ENCODE assay signal across 7 cellular contexts in the genomic region with DNA sequence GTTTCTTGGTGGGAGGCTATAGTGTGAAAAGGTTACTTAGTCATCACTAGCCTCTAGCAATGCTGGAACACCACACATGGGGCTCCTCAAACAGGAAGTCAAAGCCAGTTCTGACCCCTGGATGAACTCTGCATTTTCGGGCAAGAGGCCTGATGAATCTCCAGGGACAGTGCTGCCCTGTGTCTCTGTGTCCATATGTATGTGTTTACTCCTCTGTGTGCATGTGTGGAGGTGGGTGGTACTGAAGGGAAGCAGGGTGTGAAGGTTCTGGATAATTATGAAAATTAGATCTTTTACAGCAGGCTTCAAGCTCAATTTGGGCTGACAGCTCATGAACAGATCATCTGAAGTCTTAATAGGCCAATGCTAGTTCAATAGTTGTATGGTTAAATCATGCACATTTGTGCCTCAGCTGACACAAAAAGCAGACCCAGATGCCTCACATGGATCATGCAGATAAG.
DNase-seq lines count a peak whose midpoint lies in the region; ATAC-seq, FAIRE-seq and TF ChIP-seq lines count a peak whose summit lies in the region.

No MANE protein-coding gene starts in this region.

- H3K27me3 ChIP-seq in HL-60 (ENCODE audit: insufficient read depth, poor library complexity, severe bottlenecking), result no peaks in the 10 kb centered on the region
- H3K27me3 ChIP-seq in hepatocyte, result no peaks in the 10 kb centered on the region
- no peaks in the 10 kb centered on the region for H3K27me3 ChIP-seq in Karpas-422 (ENCODE audit: low read length)

- no peak overlapping the region for H3K4me3 Mint-ChIP-seq in activated CD4-positive, alpha-beta memory T cell treated with anti-CD3 and anti-CD28 coated beads, Interleukin-2, amount 10 ng/mL, durations not matched to agents 7 days and 5 days

- H2AFZ ChIP-seq in hepatocyte, result no peak overlapping the region
- no peak overlapping the region for H2AFZ ChIP-seq in Karpas-422 (ENCODE audit: low read length)

- no peaks in the 10 kb centered on the region for H3K36me3 ChIP-seq in hepatocyte (replicated peaks; ENCODE audit: insufficient read depth, low read depth)
- H3K36me3 ChIP-seq in Karpas-422 (ENCODE audit: insufficient read depth, low read length), result no peaks in the 10 kb centered on the region

- H3K79me2 ChIP-seq in hepatocyte (no peaks in the 10 kb centered on the region), Karpas-422 (ENCODE audit: low read length) (no peaks in the 10 kb centered on the region)

- H3K9me2 ChIP-seq in hepatocyte (replicated peaks; ENCODE audit: insufficient read depth) (no peaks in the 10 kb centered on the region), Karpas-422 (replicated peaks; ENCODE audit: insufficient read depth, low read length) (no peaks in the 10 kb centered on the region)

- H3K4me1 ChIP-seq in hepatocyte (ENCODE audit: insufficient read depth) (peaks cover 44% of the 10 kb centered on the region), Karpas-422 (ENCODE audit: low read length) (peaks cover 6% of the 10 kb centered on the region)

- peaks cover 13% of the 10 kb centered on the region for H3K36me3 Mint-ChIP-seq in activated CD4-positive, alpha-beta memory T cell treated with anti-CD3 and anti-CD28 coated beads, Interleukin-2, amount 10 ng/mL, durations not matched to agents 7 days and 5 days (ENCODE audit: low read depth)

- H3K27ac Mint-ChIP-seq in activated CD4-positive, alpha-beta memory T cell treated with anti-CD3 and anti-CD28 coated beads, Interleukin-2, amount 10 ng/mL, durations not matched to agents 7 days and 5 days, result no peak overlapping the region

- no peak overlapping the region for H3K9ac ChIP-seq in Karpas-422 (ENCODE audit: low read length)

- H3K9me3 ChIP-seq in hepatocyte (ENCODE audit: low read depth) (no peaks in the 10 kb centered on the region), Karpas-422 (ENCODE audit: low read length) (no peaks in the 10 kb centered on the region)

- peak; percentile 27 for DNase-seq in GM12891 (ENCODE audit: insufficient read length, low spot score)
- DNase-seq in HL-60 (ENCODE audit: low read depth in 1 of 2, low spot score in 1 of 2), result peak; percentile 16 to 65
- DNase-seq in activated CD4-positive, alpha-beta memory T cell treated with anti-CD3 and anti-CD28 coated beads, Interleukin-2, amount 10 ng/mL, durations not matched to agents 7 days and 5 days, result peak; percentile 49
- DNase-seq in hepatocyte (ENCODE audit: low spot score), result peak; percentile 25
- DNase-seq in Karpas-422, result no peak
- no peak for DNase-seq in NCI-H510A (lab: John Stamatoyannopoulos, UW)

- CTCF ChIA-PET in activated CD4-positive, alpha-beta memory T cell treated with anti-CD3 and anti-CD28 coated beads, Interleukin-2, amount 10 ng/mL, durations not matched to agents 7 days and 5 days (lab: Charles Lee), result no interaction called here

- peaks cover 72% of the 10 kb centered on the region for H3K4me1 Mint-ChIP-seq in activated CD4-positive, alpha-beta memory T cell treated with anti-CD3 and anti-CD28 coated beads, Interleukin-2, amount 10 ng/mL, durations not matched to agents 7 days and 5 days

- TF ChIP-seq POLR2A in GM12891 (IDR thresholded peaks at IDR 0.05; ENCODE audit: low read depth, low read length), result no peak

- POLR2A ChIA-PET in activated CD4-positive, alpha-beta memory T cell treated with anti-CD3 and anti-CD28 coated beads, Interleukin-2, amount 10 ng/mL, durations not matched to agents 7 days and 5 days (lab: Charles Lee), result interaction anchor here (2.3 kb wide), 1 partner anchor 11 kb away, joined by 7 read pairs; no protein-coding TSS in a partner anchor

- FAIRE-seq in GM12891 (lab: Jason Lieb, UNC), result peak; percentile 76

- H3K27me3 Mint-ChIP-seq in activated CD4-positive, alpha-beta memory T cell treated with anti-CD3 and anti-CD28 coated beads, Interleukin-2, amount 10 ng/mL, durations not matched to agents 7 days and 5 days, result no peaks in the 10 kb centered on the region

- H3K4me2 ChIP-seq in hepatocyte, result no peak overlapping the region
- H3K4me2 ChIP-seq in Karpas-422 (ENCODE audit: low read depth, low read length, poor library complexity, severe bottlenecking), result no peak overlapping the region

- TF ChIP-seq CTCF in HL-60 (IDR thresholded peaks at IDR 0.05; ENCODE audit: insufficient read depth, low read length) (no peak), hepatocyte (IDR thresholded peaks at IDR 0.05; ENCODE audit: poor library complexity) (no peak)

- no peak overlapping the region for H3K4me3 ChIP-seq in HL-60 (replicated peaks; ENCODE audit: insufficient read depth, low read length)
- no peak overlapping the region for H3K4me3 ChIP-seq in hepatocyte
- no peak overlapping the region for H3K4me3 ChIP-seq in Karpas-422 (ENCODE audit: low read length)

- ATAC-seq in GM21447 (IDR thresholded peaks at IDR 0.05; ENCODE audit: unreplicated experiment), result peak; percentile 92

- H3K9me3 Mint-ChIP-seq in activated CD4-positive, alpha-beta memory T cell treated with anti-CD3 and anti-CD28 coated beads, Interleukin-2, amount 10 ng/mL, durations not matched to agents 7 days and 5 days, result no peaks in the 10 kb centered on the region

- H4K20me1 ChIP-seq in hepatocyte (ENCODE audit: insufficient read depth, poor library complexity, severe bottlenecking) (no peaks in the 10 kb centered on the region), Karpas-422 (ENCODE audit: insufficient read depth, low read depth, low read length) (no peaks in the 10 kb centered on the region)

- H3K27ac ChIP-seq in HL-60 (replicated peaks) (no peak overlapping the region), hepatocyte (peak overlapping the region; percentile 81), Karpas-422 (ENCODE audit: low read length) (no peak overlapping the region)

- WGBS in hepatocyte (ENCODE audit: low lambda C conversion rate, missing lambda C conversion rate), result 14% methylated on average over 1 of the region's 1 CpG

TF ChIP-seq in GM12891, 5 proteins besides CTCF, POLR2A, EP300 and RAD21:
- no peak for TF ChIP-seq TAF1 (IDR thresholded peaks at IDR 0.05; ENCODE audit: low read depth, low read length)
- TF ChIP-seq POLR2AphosphoS5 (IDR thresholded peaks at IDR 0.05; ENCODE audit: low read depth, low read length), result no peak
- TF ChIP-seq POU2F2 (IDR thresholded peaks at IDR 0.05; ENCODE audit: low read depth, low read length), result no peak
- TF ChIP-seq SPI1 (IDR thresholded peaks at IDR 0.05; ENCODE audit: low read depth, low read length), result peak; percentile 73
- TF ChIP-seq PAX5 (IDR thresholded peaks at IDR 0.05; ENCODE audit: insufficient read depth, low read length, severe bottlenecking), result no peak

Comparison
In these comparisons a context has a peak if more than half of its experiments do, and no peak if none do; other contexts are left out.
1. DNase-seq: peak in GM12891 (single experiment), HL-60 (2 of 2), activated CD4-positive, alpha-beta memory T cell treated with anti-CD3 and anti-CD28 coated beads, Interleukin-2, amount 10 ng/mL, durations not matched to agents 7 days and 5 days (single experiment) and hepatocyte (single experiment); none in Karpas-422 (single experiment) and NCI-H510A (single experiment).